Comparison of ENCODE assay signal across 1 cellular context in genomic region chr5:142102980-142103379, GRCh38.
TF ChIP-seq lines count a peak whose summit lies in the region.

No MANE protein-coding gene starts in this region.

TF ChIP-seq in GM23338, 12 proteins besides CTCF, POLR2A, EP300 and RAD21:
- TF ChIP-seq NANOG (IDR thresholded peaks at IDR 0.05; ENCODE audit: borderline replicate concordance) (no peak), ZNF331 (CRISPR knock-in tag; IDR thresholded peaks at IDR 0.05; ENCODE audit: low read depth) (no peak), CREB1 (CRISPR knock-in tag; IDR thresholded peaks at IDR 0.05; ENCODE audit: low read depth) (no peak), EZH2 (IDR thresholded peaks at IDR 0.05; ENCODE audit: low read depth, unreplicated experiment) (no peak), REST (IDR thresholded peaks at IDR 0.05; ENCODE audit: unreplicated experiment) (no peak), JUNB (IDR thresholded peaks at IDR 0.05; ENCODE audit: unreplicated experiment) (no peak), ETS1 (IDR thresholded peaks at IDR 0.05) (no peak), POLR2AphosphoS5 (IDR thresholded peaks at IDR 0.05; ENCODE audit: low read depth) (no peak), ZNF114 (CRISPR knock-in tag; IDR thresholded peaks at IDR 0.05) (no peak), EZH2phosphoT487 (IDR thresholded peaks at IDR 0.05; ENCODE audit: unreplicated experiment) (no peak), STAT1 (IDR thresholded peaks at IDR 0.05; ENCODE audit: unreplicated experiment) (no peak)
- TF ChIP-seq, protein P1, sequence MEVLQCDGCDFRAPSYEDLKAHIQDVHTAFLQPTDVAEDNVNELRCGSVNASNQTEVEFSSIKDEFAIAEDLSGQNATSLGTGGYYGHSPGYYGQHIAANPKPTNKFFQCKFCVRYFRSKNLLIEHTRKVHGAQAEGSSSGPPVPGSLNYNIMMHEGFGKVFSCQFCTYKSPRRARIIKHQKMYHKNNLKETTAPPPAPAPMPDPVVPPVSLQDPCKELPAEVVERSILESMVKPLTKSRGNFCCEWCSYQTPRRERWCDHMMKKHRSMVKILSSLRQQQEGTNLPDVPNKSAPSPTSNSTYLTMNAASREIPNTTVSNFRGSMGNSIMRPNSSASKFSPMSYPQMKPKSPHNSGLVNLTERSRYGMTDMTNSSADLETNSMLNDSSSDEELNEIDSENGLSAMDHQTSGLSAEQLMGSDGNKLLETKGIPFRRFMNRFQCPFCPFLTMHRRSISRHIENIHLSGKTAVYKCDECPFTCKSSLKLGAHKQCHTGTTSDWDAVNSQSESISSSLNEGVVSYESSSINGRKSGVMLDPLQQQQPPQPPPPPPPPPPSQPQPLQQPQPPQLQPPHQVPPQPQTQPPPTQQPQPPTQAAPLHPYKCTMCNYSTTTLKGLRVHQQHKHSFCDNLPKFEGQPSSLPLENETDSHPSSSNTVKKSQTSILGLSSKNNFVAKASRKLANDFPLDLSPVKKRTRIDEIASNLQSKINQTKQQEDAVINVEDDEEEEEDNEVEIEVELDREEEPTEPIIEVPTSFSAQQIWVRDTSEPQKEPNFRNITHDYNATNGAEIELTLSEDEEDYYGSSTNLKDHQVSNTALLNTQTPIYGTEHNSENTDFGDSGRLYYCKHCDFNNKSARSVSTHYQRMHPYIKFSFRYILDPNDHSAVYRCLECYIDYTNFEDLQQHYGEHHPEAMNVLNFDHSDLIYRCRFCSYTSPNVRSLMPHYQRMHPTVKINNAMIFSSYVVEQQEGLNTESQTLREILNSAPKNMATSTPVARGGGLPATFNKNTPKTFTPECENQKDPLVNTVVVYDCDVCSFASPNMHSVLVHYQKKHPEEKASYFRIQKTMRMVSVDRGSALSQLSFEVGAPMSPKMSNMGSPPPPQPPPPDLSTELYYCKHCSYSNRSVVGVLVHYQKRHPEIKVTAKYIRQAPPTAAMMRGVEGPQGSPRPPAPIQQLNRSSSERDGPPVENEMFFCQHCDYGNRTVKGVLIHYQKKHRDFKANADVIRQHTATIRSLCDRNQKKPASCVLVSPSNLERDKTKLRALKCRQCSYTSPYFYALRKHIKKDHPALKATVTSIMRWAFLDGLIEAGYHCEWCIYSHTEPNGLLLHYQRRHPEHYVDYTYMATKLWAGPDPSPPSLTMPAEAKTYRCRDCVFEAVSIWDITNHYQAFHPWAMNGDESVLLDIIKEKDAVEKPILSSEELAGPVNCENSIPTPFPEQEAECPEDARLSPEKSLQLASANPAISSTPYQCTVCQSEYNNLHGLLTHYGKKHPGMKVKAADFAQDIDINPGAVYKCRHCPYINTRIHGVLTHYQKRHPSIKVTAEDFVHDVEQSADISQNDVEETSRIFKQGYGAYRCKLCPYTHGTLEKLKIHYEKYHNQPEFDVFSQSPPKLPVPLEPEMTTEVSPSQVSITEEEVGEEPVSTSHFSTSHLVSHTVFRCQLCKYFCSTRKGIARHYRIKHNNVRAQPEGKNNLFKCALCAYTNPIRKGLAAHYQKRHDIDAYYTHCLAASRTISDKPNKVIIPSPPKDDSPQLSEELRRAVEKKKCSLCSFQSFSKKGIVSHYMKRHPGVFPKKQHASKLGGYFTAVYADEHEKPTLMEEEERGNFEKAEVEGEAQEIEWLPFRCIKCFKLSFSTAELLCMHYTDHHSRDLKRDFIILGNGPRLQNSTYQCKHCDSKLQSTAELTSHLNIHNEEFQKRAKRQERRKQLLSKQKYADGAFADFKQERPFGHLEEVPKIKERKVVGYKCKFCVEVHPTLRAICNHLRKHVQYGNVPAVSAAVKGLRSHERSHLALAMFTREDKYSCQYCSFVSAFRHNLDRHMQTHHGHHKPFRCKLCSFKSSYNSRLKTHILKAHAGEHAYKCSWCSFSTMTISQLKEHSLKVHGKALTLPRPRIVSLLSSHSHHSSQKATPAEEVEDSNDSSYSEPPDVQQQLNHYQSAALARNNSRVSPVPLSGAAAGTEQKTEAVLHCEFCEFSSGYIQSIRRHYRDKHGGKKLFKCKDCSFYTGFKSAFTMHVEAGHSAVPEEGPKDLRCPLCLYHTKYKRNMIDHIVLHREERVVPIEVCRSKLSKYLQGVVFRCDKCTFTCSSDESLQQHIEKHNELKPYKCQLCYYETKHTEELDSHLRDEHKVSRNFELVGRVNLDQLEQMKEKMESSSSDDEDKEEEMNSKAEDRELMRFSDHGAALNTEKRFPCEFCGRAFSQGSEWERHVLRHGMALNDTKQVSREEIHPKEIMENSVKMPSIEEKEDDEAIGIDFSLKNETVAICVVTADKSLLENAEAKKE (CRISPR knock-in tag; IDR thresholded peaks at IDR 0.05): no peak
